14 cellular contexts compared by ENCODE assay signal in the genomic region with DNA sequence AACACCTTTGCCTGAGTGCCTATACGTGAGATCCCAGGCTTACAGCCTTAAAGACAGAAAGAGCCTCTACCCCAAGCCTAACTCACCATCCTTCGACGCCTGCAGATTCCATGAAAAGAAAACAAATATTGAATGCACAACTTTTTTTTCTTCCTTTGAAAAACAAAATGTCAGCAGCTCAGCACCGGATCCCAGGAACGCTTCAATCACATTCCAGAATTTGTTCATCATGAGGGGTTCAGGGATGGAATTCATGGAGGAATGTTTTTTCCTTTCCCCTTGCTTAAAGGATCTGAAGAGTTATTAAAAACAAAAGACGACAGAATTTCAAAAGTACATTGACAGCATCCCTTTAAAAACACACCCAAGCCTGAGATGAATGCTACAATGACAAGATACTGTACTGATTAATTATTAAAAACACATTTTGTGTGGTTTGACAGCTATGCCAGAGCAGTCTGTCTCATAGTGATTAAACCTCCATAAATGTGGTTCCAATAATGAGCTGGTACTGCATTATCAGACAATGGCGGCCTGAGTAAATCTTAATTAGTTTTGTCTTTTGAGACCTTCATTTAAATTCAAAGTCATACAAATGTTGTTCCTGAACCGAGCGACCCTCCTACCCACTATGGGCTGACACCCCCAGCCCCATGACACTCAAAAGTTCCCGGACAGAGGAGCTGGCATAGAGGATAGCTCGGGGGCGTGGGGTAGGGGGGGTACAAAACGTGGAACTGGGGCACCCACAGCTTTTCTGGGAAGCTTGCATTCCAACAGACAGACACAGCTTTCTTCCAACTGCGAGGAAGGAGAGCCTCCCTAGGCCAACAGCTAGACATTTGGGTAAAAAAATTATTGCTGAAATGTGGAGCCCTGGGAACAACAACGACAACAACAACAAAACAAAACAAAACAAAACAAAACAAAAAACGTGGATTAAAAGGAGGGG.
DNase-seq lines count a peak whose midpoint lies in the region; ATAC-seq and TF ChIP-seq lines count a peak whose summit lies in the region.
"Had no signal": no experiment of that assay in that cellular context is flagged by ENCODE, and none has a peak within 500 bp of the region (broad histone marks: within the 10 kb centered on the region; RNA-seq: fewer than 3 reads in every experiment).

No MANE protein-coding gene starts in this region.

- intact Hi-C loops in naive thymus-derived CD4-positive, alpha-beta T cell (cut with micrococcal nuclease): no loop called here

- H3K4me2 ChIP-seq in GM23338 (no peak overlapping the region), neural progenitor cell (no peak overlapping the region)
- H3K4me2 ChIP-seq: BLaER1 had no signal

- no peak for ATAC-seq in GM23338
- ATAC-seq in naive thymus-derived CD4-positive, alpha-beta T cell: no peak
- ATAC-seq: K562 had no signal

- H4K20me1 ChIP-seq in GM23338 (replicated peaks; ENCODE audit: insufficient read depth) (no peaks in the 10 kb centered on the region), neural progenitor cell (ENCODE audit: low read depth) (no peaks in the 10 kb centered on the region)
- H4K20me1 ChIP-seq: BLaER1 had no signal

- CTCF ChIA-PET in naive thymus-derived CD4-positive, alpha-beta T cell (lab: Charles Lee): no interaction called here

- H3K79me2 ChIP-seq in GM23338 (replicated peaks; ENCODE audit: insufficient read depth) (no peaks in the 10 kb centered on the region), neural progenitor cell (ENCODE audit: low read depth) (no peaks in the 10 kb centered on the region)

- H3K9me2 ChIP-seq in GM23338 (ENCODE audit: insufficient read depth): peaks cover 9% of the 10 kb centered on the region; the same call in 1 of the 2 replicates

- H3K36me3 ChIP-seq in GM23338 (ENCODE audit: insufficient read depth) (no peaks in the 10 kb centered on the region), neural progenitor cell (no peaks in the 10 kb centered on the region)
- no peaks in the 10 kb centered on the region for H3K36me3 ChIP-seq in naive thymus-derived CD4-positive, alpha-beta T cell (ENCODE audit: control insufficient read depth in 2 of 3, insufficient read depth in 3 of 3, low read length in 3 of 3)
- H3K36me3 ChIP-seq: BLaER1 had no signal

- H3K36me3 Mint-ChIP-seq in GM23338 (ENCODE audit: low read depth) (no peaks in the 10 kb centered on the region), neural progenitor cell (no peaks in the 10 kb centered on the region)
- no peaks in the 10 kb centered on the region for H3K36me3 Mint-ChIP-seq in naive thymus-derived CD4-positive, alpha-beta T cell

- H2AFZ ChIP-seq in GM23338 (no peak overlapping the region), neural progenitor cell (replicated peaks) (no peak overlapping the region)

- H3K9me3 ChIP-seq in neural progenitor cell (ENCODE audit: low read depth): no peaks in the 10 kb centered on the region
- H3K9me3 ChIP-seq in naive thymus-derived CD4-positive, alpha-beta T cell (ENCODE audit: control insufficient read depth in 2 of 3, low read length in 3 of 3): no peaks in the 10 kb centered on the region
- H3K9me3 ChIP-seq: BLaER1 had no signal

- no peak overlapping the region for H3K4me3 ChIP-seq in AG10803 (ENCODE audit: low read length)
- H3K4me3 ChIP-seq in GM23338: no peak overlapping the region
- no peak overlapping the region for H3K4me3 ChIP-seq in coronary artery
- no peak overlapping the region for H3K4me3 ChIP-seq in neural progenitor cell
- H3K4me3 ChIP-seq in naive thymus-derived CD4-positive, alpha-beta T cell (ENCODE audit: low read length): no peak overlapping the region
- H3K4me3 ChIP-seq: BLaER1, GM12878, K562 had no signal

- H3K27ac Mint-ChIP-seq in GM23338: 0 out of 2 replicates have a peak overlapping the region, but pooled peaks have one; percentile 19
- peak overlapping the region; percentile 57 for H3K27ac Mint-ChIP-seq in neural progenitor cell
- H3K27ac Mint-ChIP-seq in naive thymus-derived CD4-positive, alpha-beta T cell: peak overlapping the region in 1 of 9 donors; percentile 18

- H3K27ac ChIP-seq in GM23338 (ENCODE audit: low read depth) (no peak overlapping the region), coronary artery (no peak overlapping the region), neural progenitor cell (no peak overlapping the region)
- no peak overlapping the region for H3K27ac ChIP-seq in naive thymus-derived CD4-positive, alpha-beta T cell (ENCODE audit: low read depth, low read length)
- H3K27ac ChIP-seq: BLaER1, HL-60 had no signal

- H3K27me3 ChIP-seq in GM23338 (ENCODE audit: insufficient read depth) (no peaks in the 10 kb centered on the region), neural progenitor cell (no peaks in the 10 kb centered on the region)
- H3K27me3 ChIP-seq in naive thymus-derived CD4-positive, alpha-beta T cell (ENCODE audit: control insufficient read depth in 2 of 2, insufficient read depth in 2 of 2, low read length in 2 of 2): no peaks in the 10 kb centered on the region

- H3K4me3 Mint-ChIP-seq in GM23338: no peak overlapping the region
- no peak overlapping the region for H3K4me3 Mint-ChIP-seq in neural progenitor cell
- H3K4me3 Mint-ChIP-seq in naive thymus-derived CD4-positive, alpha-beta T cell: no peak overlapping the region

- POLR2A ChIA-PET in naive thymus-derived CD4-positive, alpha-beta T cell (lab: Charles Lee): no interaction called here

- no peaks in the 10 kb centered on the region for H3K4me1 ChIP-seq in GM23338 (ENCODE audit: insufficient read depth)
- peaks cover 5% of the 10 kb centered on the region for H3K4me1 ChIP-seq in neural progenitor cell
- no peaks in the 10 kb centered on the region for H3K4me1 ChIP-seq in naive thymus-derived CD4-positive, alpha-beta T cell (ENCODE audit: control insufficient read depth in 2 of 2, insufficient read depth in 2 of 2, low read length in 2 of 2)
- H3K4me1 ChIP-seq: BLaER1 had no signal

- H3K4me1 Mint-ChIP-seq in GM23338: no peaks in the 10 kb centered on the region
- H3K4me1 Mint-ChIP-seq in neural progenitor cell: peaks cover 25% of the 10 kb centered on the region
- peaks cover 0 to 4% (median 0%) of the 10 kb centered on the region in 7 donors for H3K4me1 Mint-ChIP-seq in naive thymus-derived CD4-positive, alpha-beta T cell

- H3K9me3 Mint-ChIP-seq in GM23338 (no peaks in the 10 kb centered on the region), neural progenitor cell (no peaks in the 10 kb centered on the region)
- H3K9me3 Mint-ChIP-seq in naive thymus-derived CD4-positive, alpha-beta T cell: no peaks in the 10 kb centered on the region

- no peak for TF ChIP-seq CTCF in AG10803 (conservative IDR thresholded peaks at IDR 0.05; ENCODE audit: low read length)
- no peak for TF ChIP-seq CTCF in GM23338 (conservative IDR thresholded peaks at IDR 0.05; ENCODE audit: low read depth in 2 of 2)
- no peak for TF ChIP-seq CTCF in coronary artery (IDR thresholded peaks at IDR 0.05)
- no peak for TF ChIP-seq CTCF in neural progenitor cell (IDR thresholded peaks at IDR 0.05)

- peak; percentile 77 for DNase-seq in AG10803 (ENCODE audit: low read depth)
- DNase-seq in GM23338 (ENCODE audit: low spot score): no peak
- DNase-seq in coronary artery (ENCODE audit: low spot score): peak; percentile 65
- no peak for DNase-seq in neural progenitor cell (ENCODE audit: low spot score)
- no peak for DNase-seq in GM19238 (ENCODE audit: insufficient read length, low spot score)
- no peak for DNase-seq in naive thymus-derived CD4-positive, alpha-beta T cell
- DNase-seq in NCI-H2107 treated with DMSO at 0.1 percent for 48 hours (lab: John Stamatoyannopoulos, UW; ENCODE audit: unreplicated experiment): no peak
- DNase-seq: DMS153, NCI-H1436 treated with DMSO at 0.1 percent for 48 hours, NCI-H2081 treated with DMSO at 0.1 percent for 48 hours had no signal

- no peak overlapping the region for H3K9ac ChIP-seq in neural progenitor cell
- H3K9ac ChIP-seq: BLaER1 had no signal

- H3F3A ChIP-seq in GM23338 (replicated peaks; ENCODE audit: low read depth) (no peaks in the 10 kb centered on the region), neural progenitor cell (ENCODE audit: low read depth) (no peaks in the 10 kb centered on the region)

- H3K27me3 Mint-ChIP-seq in GM23338 (ENCODE audit: insufficient read depth, low read depth, poor library complexity): peaks cover 5% of the 10 kb centered on the region
- H3K27me3 Mint-ChIP-seq in neural progenitor cell (ENCODE audit: insufficient read depth, low read depth): peaks cover 2% of the 10 kb centered on the region
- peaks cover 5 to 54% (median 20%) of the 10 kb centered on the region in 5 donors for H3K27me3 Mint-ChIP-seq in naive thymus-derived CD4-positive, alpha-beta T cell

TF ChIP-seq in GM23338, 12 proteins besides CTCF, POLR2A, EP300 and RAD21 (continues in another document):
- TF ChIP-seq JUNB (IDR thresholded peaks at IDR 0.05; ENCODE audit: unreplicated experiment) (no peak), EZH2 (IDR thresholded peaks at IDR 0.05; ENCODE audit: low read depth, unreplicated experiment) (no peak), POLR2AphosphoS5 (IDR thresholded peaks at IDR 0.05; ENCODE audit: low read depth) (no peak), EZH2phosphoT487 (IDR thresholded peaks at IDR 0.05; ENCODE audit: unreplicated experiment) (no peak), NANOG (IDR thresholded peaks at IDR 0.05; ENCODE audit: borderline replicate concordance) (no peak), CREB1 (CRISPR knock-in tag; IDR thresholded peaks at IDR 0.05; ENCODE audit: low read depth) (no peak)
- TF ChIP-seq, protein P1, sequence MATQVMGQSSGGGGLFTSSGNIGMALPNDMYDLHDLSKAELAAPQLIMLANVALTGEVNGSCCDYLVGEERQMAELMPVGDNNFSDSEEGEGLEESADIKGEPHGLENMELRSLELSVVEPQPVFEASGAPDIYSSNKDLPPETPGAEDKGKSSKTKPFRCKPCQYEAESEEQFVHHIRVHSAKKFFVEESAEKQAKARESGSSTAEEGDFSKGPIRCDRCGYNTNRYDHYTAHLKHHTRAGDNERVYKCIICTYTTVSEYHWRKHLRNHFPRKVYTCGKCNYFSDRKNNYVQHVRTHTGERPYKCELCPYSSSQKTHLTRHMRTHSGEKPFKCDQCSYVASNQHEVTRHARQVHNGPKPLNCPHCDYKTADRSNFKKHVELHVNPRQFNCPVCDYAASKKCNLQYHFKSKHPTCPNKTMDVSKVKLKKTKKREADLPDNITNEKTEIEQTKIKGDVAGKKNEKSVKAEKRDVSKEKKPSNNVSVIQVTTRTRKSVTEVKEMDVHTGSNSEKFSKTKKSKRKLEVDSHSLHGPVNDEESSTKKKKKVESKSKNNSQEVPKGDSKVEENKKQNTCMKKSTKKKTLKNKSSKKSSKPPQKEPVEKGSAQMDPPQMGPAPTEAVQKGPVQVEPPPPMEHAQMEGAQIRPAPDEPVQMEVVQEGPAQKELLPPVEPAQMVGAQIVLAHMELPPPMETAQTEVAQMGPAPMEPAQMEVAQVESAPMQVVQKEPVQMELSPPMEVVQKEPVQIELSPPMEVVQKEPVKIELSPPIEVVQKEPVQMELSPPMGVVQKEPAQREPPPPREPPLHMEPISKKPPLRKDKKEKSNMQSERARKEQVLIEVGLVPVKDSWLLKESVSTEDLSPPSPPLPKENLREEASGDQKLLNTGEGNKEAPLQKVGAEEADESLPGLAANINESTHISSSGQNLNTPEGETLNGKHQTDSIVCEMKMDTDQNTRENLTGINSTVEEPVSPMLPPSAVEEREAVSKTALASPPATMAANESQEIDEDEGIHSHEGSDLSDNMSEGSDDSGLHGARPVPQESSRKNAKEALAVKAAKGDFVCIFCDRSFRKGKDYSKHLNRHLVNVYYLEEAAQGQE (IDR thresholded peaks at IDR 0.05; ENCODE audit: unreplicated experiment): no peak

Comparison
In these comparisons a context has a peak if more than half of its experiments do, and no peak if none do; other contexts are left out.
1. DNase-seq: peak in AG10803 (single experiment) and coronary artery (single experiment); none in GM23338 (single experiment), neural progenitor cell (single experiment), GM19238 (single experiment), naive thymus-derived CD4-positive, alpha-beta T cell (0 of 9) and NCI-H2107 treated with DMSO at 0.1 percent for 48 hours (single experiment).